ENCODE assay signal across 19 cellular contexts in the genomic region with DNA sequence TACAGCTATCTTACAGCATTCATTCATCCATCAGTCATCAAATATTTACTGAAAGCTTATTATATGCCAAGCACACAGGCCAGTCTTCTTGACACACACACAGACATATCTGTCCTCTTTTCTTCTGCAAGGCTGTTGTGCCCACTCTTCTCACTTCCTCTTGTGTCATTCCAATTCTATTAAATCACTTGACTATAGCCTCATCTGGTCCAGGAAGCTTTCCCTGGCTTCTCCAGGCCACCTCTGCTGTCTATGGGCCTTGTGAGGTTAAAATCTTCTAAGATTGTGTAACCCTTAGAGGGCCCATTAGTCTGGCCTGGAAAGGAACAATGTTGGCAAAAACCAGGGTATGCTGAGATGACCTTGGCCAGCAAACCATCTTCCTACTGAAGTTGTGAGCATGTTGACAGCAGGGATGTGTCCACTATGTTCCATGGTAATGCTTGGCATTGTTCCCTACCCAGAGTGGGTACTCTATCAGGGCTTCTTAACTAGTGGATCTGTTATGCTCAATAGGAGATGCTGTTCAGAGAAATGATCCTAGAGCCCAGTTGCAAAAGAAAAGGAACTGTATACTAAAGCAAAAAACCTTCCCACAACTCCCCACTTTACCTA. TPM values are rescaled to one million over a fixed set of nuclear protein-coding genes. Genes with fewer than 3 reads are reported as not detected.
DNase-seq lines count a peak whose midpoint lies in the region; ATAC-seq and TF ChIP-seq lines count a peak whose summit lies in the region.
"Had no signal": no experiment of that assay in that cellular context is flagged by ENCODE, and none has a peak within 500 bp of the region (broad histone marks: within the 10 kb centered on the region; RNA-seq: fewer than 3 reads in every experiment).

No MANE protein-coding gene starts in this region.

- ATAC-seq in CD4-positive, CD25-positive, alpha-beta regulatory T cell (ENCODE audit: low read depth in 2 of 2) = no peak
- peak; percentile 35 for ATAC-seq in SK-N-SH treated with all-trans-retinoic acid at 6 μM for 48 hours
- ATAC-seq in GM18868 (IDR thresholded peaks at IDR 0.05; ENCODE audit: unreplicated experiment) = no peak
- ATAC-seq in HG03139 (IDR thresholded peaks at IDR 0.05; ENCODE audit: unreplicated experiment) = no peak
- ATAC-seq: left lobe of liver, Panc1, sciatic nerve had no signal

- H3K4me1 Mint-ChIP-seq in CD4-positive, CD25-positive, alpha-beta regulatory T cell = peaks cover 29 to 77% (median 62%) of the 10 kb centered on the region in 4 donors

- no peak for TF ChIP-seq CTCF in AG10803 (conservative IDR thresholded peaks at IDR 0.05; ENCODE audit: low read length)

- H3K9me3 Mint-ChIP-seq in CD4-positive, CD25-positive, alpha-beta regulatory T cell = no peaks in the 10 kb centered on the region

- H3K27ac Mint-ChIP-seq in CD4-positive, CD25-positive, alpha-beta regulatory T cell = peak overlapping the region in 2 of 3 donors; percentile 96

- peaks cover 74% of the 10 kb centered on the region for H3K36me3 ChIP-seq in CD4-positive, CD25-positive, alpha-beta regulatory T cell (ENCODE audit: control insufficient read depth, insufficient read depth, low read length)
- H3K36me3 ChIP-seq in effector memory CD4-positive, alpha-beta T cell (ENCODE audit: control insufficient read depth, insufficient read depth, low read length) = peaks cover 60% of the 10 kb centered on the region
- no peaks in the 10 kb centered on the region for H3K36me3 ChIP-seq in MG63

- H3K27ac ChIP-seq in CD4-positive, CD25-positive, alpha-beta regulatory T cell (ENCODE audit: insufficient read depth, low read length, poor library complexity, severe bottlenecking) = peak overlapping the region; percentile 80
- H3K27ac ChIP-seq in effector memory CD4-positive, alpha-beta T cell (ENCODE audit: insufficient read depth, low read length, poor library complexity, severe bottlenecking) = peak overlapping the region; percentile 41
- H3K27ac ChIP-seq: stomach had no signal

- H3K27me3 ChIP-seq in CD4-positive, CD25-positive, alpha-beta regulatory T cell (ENCODE audit: control insufficient read depth, insufficient read depth, low read length) = no peaks in the 10 kb centered on the region
- no peaks in the 10 kb centered on the region for H3K27me3 ChIP-seq in effector memory CD4-positive, alpha-beta T cell (replicated peaks; ENCODE audit: control insufficient read depth, insufficient read depth, low read length, poor library complexity, severe bottlenecking)
- no peaks in the 10 kb centered on the region for H3K27me3 ChIP-seq in MG63
- H3K27me3 ChIP-seq: stomach had no signal

- peaks cover 97% of the 10 kb centered on the region for H3K4me1 ChIP-seq in CD4-positive, CD25-positive, alpha-beta regulatory T cell (ENCODE audit: control insufficient read depth, insufficient read depth, low read length, poor library complexity, severe bottlenecking)
- H3K4me1 ChIP-seq in effector memory CD4-positive, alpha-beta T cell (ENCODE audit: control insufficient read depth, insufficient read depth, low read length, poor library complexity, severe bottlenecking) = peaks cover 64% of the 10 kb centered on the region

- peak overlapping the region; percentile 57 to 95 (median 86) for H3K4me3 Mint-ChIP-seq in CD4-positive, CD25-positive, alpha-beta regulatory T cell

- DNase-seq in AG10803 (ENCODE audit: low read depth) = peak; percentile 48
- DNase-seq in CD4-positive, CD25-positive, alpha-beta regulatory T cell = no peak
- DNase-seq in effector memory CD4-positive, alpha-beta T cell = no peak
- DNase-seq in MG63 = no peak
- no peak for DNase-seq in central memory CD4-positive, alpha-beta T cell
- DNase-seq: activated CD4-positive, alpha-beta T cell treated with anti-CD3 and anti-CD28 coated beads for 48 hours; erythroblast; GF-D8; hippocampal formation; NCI-H510A; stomach had no signal

- no peaks in the 10 kb centered on the region for H3K9me3 ChIP-seq in CD4-positive, CD25-positive, alpha-beta regulatory T cell (ENCODE audit: control insufficient read depth in 2 of 2, low read length in 2 of 2)
- no peaks in the 10 kb centered on the region for H3K9me3 ChIP-seq in effector memory CD4-positive, alpha-beta T cell (ENCODE audit: control insufficient read depth, low read length)
- H3K9me3 ChIP-seq in MG63 = no peaks in the 10 kb centered on the region
- H3K9me3 ChIP-seq: stomach had no signal

- no peak overlapping the region for H3K4me3 ChIP-seq in AG10803 (ENCODE audit: low read length)
- peak overlapping the region; percentile 67 for H3K4me3 ChIP-seq in CD4-positive, CD25-positive, alpha-beta regulatory T cell (ENCODE audit: low read depth, low read length)
- H3K4me3 ChIP-seq in effector memory CD4-positive, alpha-beta T cell (ENCODE audit: insufficient read depth, low read depth, low read length, poor library complexity, severe bottlenecking) = no peak overlapping the region
- no peak overlapping the region for H3K4me3 ChIP-seq in MG63
- H3K4me3 ChIP-seq: stomach had no signal

- H3K36me3 Mint-ChIP-seq in CD4-positive, CD25-positive, alpha-beta regulatory T cell = peaks cover 68% of the 10 kb centered on the region

- H3K27me3 Mint-ChIP-seq in CD4-positive, CD25-positive, alpha-beta regulatory T cell = no peaks in the 10 kb centered on the region

TF ChIP-seq in SK-N-SH treated with all-trans-retinoic acid at 6 μM for 48 hours, 23 proteins besides CTCF, POLR2A, EP300 and RAD21:
- no peak for TF ChIP-seq ARNTL (CRISPR knock-in tag; IDR thresholded peaks at IDR 0.05; ENCODE audit: borderline replicate concordance, low read depth)
- no peak for TF ChIP-seq OSR1 (CRISPR knock-in tag; IDR thresholded peaks at IDR 0.05)
- TF ChIP-seq BACH2 (CRISPR knock-in tag; IDR thresholded peaks at IDR 0.05; ENCODE audit: borderline replicate concordance) = no peak
- no peak for TF ChIP-seq ZFP30 (CRISPR knock-in tag; IDR thresholded peaks at IDR 0.05)
- no peak for TF ChIP-seq PPARA (CRISPR knock-in tag; IDR thresholded peaks at IDR 0.05; ENCODE audit: borderline replicate concordance)
- TF ChIP-seq RARB (CRISPR knock-in tag; IDR thresholded peaks at IDR 0.05) = no peak
- TF ChIP-seq TCF4 (CRISPR knock-in tag; IDR thresholded peaks at IDR 0.05; ENCODE audit: borderline replicate concordance) = no peak
- TF ChIP-seq SNAI2 (CRISPR knock-in tag; IDR thresholded peaks at IDR 0.05) = no peak
- no peak for TF ChIP-seq TSHZ2 (CRISPR knock-in tag; IDR thresholded peaks at IDR 0.05)
- no peak for TF ChIP-seq POU6F1 (CRISPR knock-in tag; IDR thresholded peaks at IDR 0.05; ENCODE audit: borderline replicate concordance, low read depth)
- TF ChIP-seq ZFP3 (CRISPR knock-in tag; IDR thresholded peaks at IDR 0.05) = no peak
TF ChIP-seq in SK-N-SH treated with all-trans-retinoic acid at 6 μM for 48 hours: peak in this region for 0.

RNA-seq across cellular contexts. Expression of gene TRAF3IP3, which starts 5.3 kb away (rescaled TPM):
- 470 TPM for total RNA-seq in CD4-positive, CD25-positive, alpha-beta regulatory T cell
- polyA plus RNA-seq in CD4-positive, CD25-positive, alpha-beta regulatory T cell = 100 to 1,000 TPM; 450 to 594 (median 504) TPM
- not detected in 2 replicates for total RNA-seq in MG63 (2014; rRNA removed; shearing (Covaris generic); ENCODE audit: low replicate concordance)
- total RNA-seq: H4 had no signal
- polyA plus RNA-seq: neural cell had no signal

RNA-seq across cellular contexts. Expression of gene C1orf74, which starts 23.2 kb away (rescaled TPM):
- 0.27 TPM for total RNA-seq in CD4-positive, CD25-positive, alpha-beta regulatory T cell
- polyA plus RNA-seq in CD4-positive, CD25-positive, alpha-beta regulatory T cell = under 1 TPM; 0.07 to 0.56 (median 0.30) TPM
- total RNA-seq in MG63 (2014; rRNA removed; shearing (Covaris generic); ENCODE audit: low replicate concordance) = 0.49 and 4.6 TPM in 2 replicates

RNA-seq across cellular contexts. Expression of gene IRF6, which starts 44.8 kb away (rescaled TPM):
- total RNA-seq in CD4-positive, CD25-positive, alpha-beta regulatory T cell = 0.86 TPM
- polyA plus RNA-seq in CD4-positive, CD25-positive, alpha-beta regulatory T cell = 1 to 10 TPM in 2 of 4 donors, under 1 TPM in 2; 0.21 to 1.9 (median 0.93) TPM
- total RNA-seq in MG63 (2014; rRNA removed; shearing (Covaris generic); ENCODE audit: low replicate concordance) = not detected in 2 replicates
- total RNA-seq: H4 had no signal
- polyA plus RNA-seq: neural cell had no signal

RNA-seq across cellular contexts. Expression of gene HSD11B1, which starts 56.5 kb away (rescaled TPM):
- 0.47 TPM for total RNA-seq in CD4-positive, CD25-positive, alpha-beta regulatory T cell
- under 1 TPM; 0.38 to 0.74 (median 0.64) TPM for polyA plus RNA-seq in CD4-positive, CD25-positive, alpha-beta regulatory T cell
- not detected in 2 replicates for total RNA-seq in MG63 (2014; rRNA removed; shearing (Covaris generic); ENCODE audit: low replicate concordance)
- total RNA-seq: H4 had no signal
- polyA plus RNA-seq: neural cell had no signal

Comparison
In these comparisons a context has a peak if more than half of its experiments do, and no peak if none do; other contexts are left out.
1. RNA of gene TRAF3IP3, which starts 5.3 kb away (total RNA-seq): 470 TPM in CD4-positive, CD25-positive, alpha-beta regulatory T cell (single experiment); not detected in MG63; every median in the first group is over 100 times any median in the second.